Comparison of ENCODE assay signal across 30 cellular contexts in the genomic region with DNA sequence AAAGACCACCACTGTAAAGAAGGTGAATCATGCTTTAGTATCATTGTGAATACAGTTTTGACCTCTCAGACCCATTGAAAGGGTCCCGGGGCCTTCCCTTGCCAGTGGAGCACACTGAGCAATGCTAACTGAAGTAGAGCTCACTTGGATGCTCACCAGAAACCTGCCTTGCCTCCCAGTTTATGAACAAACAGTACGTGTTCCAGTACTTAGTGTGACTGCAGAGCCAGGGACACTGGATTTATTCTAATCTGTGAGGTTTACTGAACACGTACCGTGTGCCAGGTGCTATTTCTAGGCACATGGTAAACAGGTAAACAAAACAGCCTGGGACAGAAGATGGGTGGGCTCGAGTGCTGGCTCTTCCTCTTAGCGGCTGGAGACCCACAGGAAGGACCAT.
"Had no signal": no experiment of that assay in that cellular context is flagged by ENCODE, and none has a peak within 500 bp of the region (broad histone marks: within the 10 kb centered on the region; RNA-seq: fewer than 3 reads in every experiment).

No MANE protein-coding gene starts in this region.

- H2AFZ ChIP-seq: neural progenitor cell had no signal

- ATAC-seq: naive thymus-derived CD8-positive, alpha-beta T cell; natural killer cell treated with Interleukin-12 subunit alpha and Interleukin-12 subunit beta and Interleukin-15 and Interleukin-18, amount 100 ng/mL, for 72 hours; pancreas; right cardiac atrium; right lobe of liver; stimulated activated memory B cell treated with anti-CD40 and anti-IgM and Interleukin-4, amounts not matched to agents 10 μg/mL and 1 μg/mL and 100 μg/mL, for 72 hours; stimulated activated naive CD8-positive, alpha-beta T cell treated with anti-CD3 and anti-CD28 coated beads, Interleukin-15, amount 100 ng/mL, for 72 hours; stimulated activated naive CD8-positive, alpha-beta T cell treated with anti-CD3 and anti-CD28 coated beads, Interleukin-15, Interleukin-2, amounts not matched to agents 100 U/mL and 50 U/mL, for 24 hours had no signal

- H3K4me1 ChIP-seq: neural progenitor cell, pancreas, right lobe of liver, sigmoid colon, suprapubic skin, testis, transverse colon, upper lobe of left lung, vagina had no signal

- H3K27me3 ChIP-seq: neural progenitor cell, neutrophil, pancreas, right lobe of liver, testis, tibial artery, upper lobe of left lung, vagina had no signal

- H3K4me2 ChIP-seq: neural progenitor cell had no signal

- H3K9ac ChIP-seq: neural progenitor cell had no signal

- H3K27ac Mint-ChIP-seq: naive B cell; naive thymus-derived CD8-positive, alpha-beta T cell; natural killer cell treated with Interleukin-12 subunit alpha and Interleukin-12 subunit beta and Interleukin-15 and Interleukin-18, amount 100 ng/mL, for 72 hours; nephron progenitor cell; progenitor cell of endocrine pancreas; stimulated activated memory B cell treated with anti-CD40 and anti-IgM and Interleukin-4, amounts not matched to agents 10 μg/mL and 1 μg/mL and 100 μg/mL, for 72 hours; stimulated activated naive CD8-positive, alpha-beta T cell treated with anti-CD3 and anti-CD28 coated beads, Interleukin-15, amount 100 ng/mL, for 72 hours had no signal

- DNase-seq: naive B cell; naive thymus-derived CD8-positive, alpha-beta T cell; nephron progenitor cell; nucleus accumbens; pancreas; psoas muscle; right cardiac atrium; right lobe of liver; sigmoid colon; small intestine; stimulated activated CD4-positive, alpha-beta T cell treated with anti-CD3 and anti-CD28 coated beads, Interleukin-15, amount 100 ng/mL, for 24 hours; stimulated activated CD4-positive, alpha-beta T cell treated with anti-CD3 and anti-CD28 coated beads, Interleukin-2, amount 100 ng/mL, for 24 hours; stimulated activated CD4-positive, alpha-beta T cell treated with anti-CD3 and anti-CD28 coated beads, Interleukin-4, amount 100 ng/mL, for 1 hour; stimulated activated CD4-positive, alpha-beta T cell treated with anti-CD3 and anti-CD28 coated beads, Interleukin-4, amount 100 ng/mL, for 4 hours; stimulated activated CD8-positive, alpha-beta memory T cell treated with anti-CD3 and anti-CD28 coated beads, Interleukin-4, amount 100 ng/mL, for 48 hours; stimulated activated naive CD4-positive, alpha-beta T cell; stimulated activated naive CD8-positive, alpha-beta T cell treated with anti-CD3 and anti-CD28 coated beads, Interleukin-15, amount 100 ng/mL, for 72 hours; stimulated activated naive CD8-positive, alpha-beta T cell treated with anti-CD3 and anti-CD28 coated beads, Interleukin-15, Interleukin-2, amounts not matched to agents 100 U/mL and 50 U/mL, for 24 hours; substantia nigra; testis; tibial artery; transverse colon; upper lobe of left lung had no signal

- H3K4me3 Mint-ChIP-seq: naive B cell; naive thymus-derived CD8-positive, alpha-beta T cell; natural killer cell treated with Interleukin-12 subunit alpha and Interleukin-12 subunit beta and Interleukin-15 and Interleukin-18, amount 100 ng/mL, for 72 hours; nephron progenitor cell; neural progenitor cell; stimulated activated memory B cell treated with anti-CD40 and anti-IgM and Interleukin-4, amounts not matched to agents 10 μg/mL and 1 μg/mL and 100 μg/mL, for 72 hours; stimulated activated naive CD8-positive, alpha-beta T cell treated with anti-CD3 and anti-CD28 coated beads, Interleukin-15, amount 100 ng/mL, for 72 hours had no signal

- H3K4me3 ChIP-seq: neural progenitor cell, pancreas, psoas muscle, right lobe of liver, sigmoid colon, suprapubic skin, testis, tibial artery, transverse colon, upper lobe of left lung, vagina had no signal

- H3K4me1 Mint-ChIP-seq: naive B cell; naive thymus-derived CD8-positive, alpha-beta T cell; stimulated activated memory B cell treated with anti-CD40 and anti-IgM and Interleukin-4, amounts not matched to agents 10 μg/mL and 1 μg/mL and 100 μg/mL, for 72 hours; stimulated activated naive CD8-positive, alpha-beta T cell treated with anti-CD3 and anti-CD28 coated beads, Interleukin-15, amount 100 ng/mL, for 72 hours had no signal

- H3K27ac ChIP-seq: neural progenitor cell, neutrophil, pancreas, psoas muscle, right lobe of liver, sigmoid colon, suprapubic skin, testis, tibial artery, transverse colon, upper lobe of left lung, vagina had no signal

- H3K36me3 Mint-ChIP-seq: naive thymus-derived CD8-positive, alpha-beta T cell; neural progenitor cell; stimulated activated memory B cell treated with anti-CD40 and anti-IgM and Interleukin-4, amounts not matched to agents 10 μg/mL and 1 μg/mL and 100 μg/mL, for 72 hours had no signal

- H3K9me3 ChIP-seq: neutrophil, pancreas, psoas muscle, right lobe of liver, suprapubic skin, testis, tibial artery, transverse colon, upper lobe of left lung, vagina had no signal

- H3K36me3 ChIP-seq: neural progenitor cell, neutrophil, pancreas, right lobe of liver, sigmoid colon, suprapubic skin, tibial artery, transverse colon, upper lobe of left lung, vagina had no signal
